25 cellular contexts compared by ENCODE assay signal in genomic region chr1:92728687-92729086, GRCh38. TPM values are rescaled to one million over a fixed set of nuclear protein-coding genes. Genes with fewer than 3 reads are reported as not detected.
A peak's percentile ranks its signal among the peaks of the same experiment; 100 is the strongest.
DNase-seq lines count a peak whose midpoint lies in the region; ATAC-seq, FAIRE-seq and TF ChIP-seq lines count a peak whose summit lies in the region.
"Had no signal": no experiment of that assay in that cellular context is flagged by ENCODE, and none has a peak within 500 bp of the region (broad histone marks: within the 10 kb centered on the region; RNA-seq: fewer than 3 reads in every experiment).

No MANE protein-coding gene starts in this region.

- TF ChIP-seq RAD21 in IMR-90 (IDR thresholded peaks at IDR 0.05; ENCODE audit: low read length): no peak

- H3K27me3 ChIP-seq in IMR-90 (ENCODE audit: control insufficient read depth, insufficient read depth, low read length): no peaks in the 10 kb centered on the region
- no peaks in the 10 kb centered on the region for H3K27me3 ChIP-seq in keratinocyte (ENCODE audit: control insufficient read depth, extremely low read depth, insufficient read depth, low read length)
- H3K27me3 ChIP-seq: colonic mucosa, right atrium auricular region, vagina had no signal

- no peak overlapping the region for H3K4me2 ChIP-seq in IMR-90 (ENCODE audit: low read depth, low read length)
- no peak overlapping the region for H3K4me2 ChIP-seq in keratinocyte (ENCODE audit: control insufficient read depth, extremely low read depth, insufficient read depth, low read depth, low read length)

- no peak overlapping the region for H3K14ac ChIP-seq in IMR-90 (replicated peaks; ENCODE audit: low read depth, low read length)

- H3K4me1 ChIP-seq in IMR-90 (ENCODE audit: control insufficient read depth, insufficient read depth, low read length) (peaks cover 1% of the 10 kb centered on the region; the same call in 1 of the 2 replicates), keratinocyte (ENCODE audit: control insufficient read depth, extremely low read depth, insufficient read depth, low read length) (peaks cover 7% of the 10 kb centered on the region)
- H3K4me1 ChIP-seq: colonic mucosa, right atrium auricular region, vagina had no signal

- FAIRE-seq in keratinocyte (lab: Jason Lieb, UNC): peak; percentile 43
- FAIRE-seq: endothelial cell of umbilical vein, G401.6, GM12892, islet of Langerhans had no signal

- no peak overlapping the region for H3K23ac ChIP-seq in IMR-90 (ENCODE audit: low read depth, low read length)

- H4K91ac ChIP-seq in IMR-90 (ENCODE audit: insufficient read depth, low read depth, low read length): no peak overlapping the region

- peaks cover 43% of the 10 kb centered on the region for H3K79me2 ChIP-seq in keratinocyte (ENCODE audit: control insufficient read depth, insufficient read depth, low read length)

- H4K5ac ChIP-seq in IMR-90 (ENCODE audit: low read depth, low read length): no peak overlapping the region

- no peak for TF ChIP-seq POLR2A in IMR-90 (IDR thresholded peaks at IDR 0.05; ENCODE audit: low read depth, low read length)

- H3K9me3 ChIP-seq in IMR-90 (ENCODE audit: control insufficient read depth, insufficient read depth, low read length) (no peaks in the 10 kb centered on the region), keratinocyte (ENCODE audit: control insufficient read depth, low read depth, low read length) (no peaks in the 10 kb centered on the region)
- H3K9me3 ChIP-seq: colonic mucosa, right atrium auricular region, vagina had no signal

- no peak overlapping the region for H4K8ac ChIP-seq in IMR-90 (ENCODE audit: low read depth in 2 of 2, low read length in 2 of 2)

- H3K18ac ChIP-seq in IMR-90 (ENCODE audit: low read depth, low read length): no peak overlapping the region

- TF ChIP-seq CTCF in AG10803 (conservative IDR thresholded peaks at IDR 0.05; ENCODE audit: low read length) (no peak), IMR-90 (conservative IDR thresholded peaks at IDR 0.05; ENCODE audit: low read depth, low read length) (no peak), keratinocyte (optimal IDR thresholded peaks at IDR 0.05 in 1 of 3, IDR thresholded peaks at IDR 0.05 in 1 of 3, conservative IDR thresholded peaks at IDR 0.05 in 1 of 3; ENCODE audit: extremely low read depth in 1 of 3, insufficient read depth in 2 of 3, low read length in 3 of 3) (no peak)

- no peaks in the 10 kb centered on the region; the same call in 1 of the 2 replicates for H4K20me1 ChIP-seq in IMR-90 (ENCODE audit: insufficient read depth, low read length)
- no peaks in the 10 kb centered on the region for H4K20me1 ChIP-seq in keratinocyte (ENCODE audit: control insufficient read depth, extremely low read depth, insufficient read depth, low read length)

- no peak overlapping the region for H3K9ac ChIP-seq in IMR-90 (ENCODE audit: low read depth, low read length)
- no peak overlapping the region for H3K9ac ChIP-seq in keratinocyte (ENCODE audit: control insufficient read depth, extremely low read depth, insufficient read depth, low read length)

- no peak overlapping the region for H2AFZ ChIP-seq in IMR-90 (replicated peaks; ENCODE audit: low read length, poor library complexity)
- H2AFZ ChIP-seq in keratinocyte (ENCODE audit: control insufficient read depth, low read length): no peak overlapping the region

- DNase-seq in AG10803 (ENCODE audit: low read depth) (peak; percentile 27), IMR-90 (peak; percentile 23), amniotic epithelial cell (ENCODE audit: low read depth) (peak; percentile 79), keratinocyte (ENCODE audit: low read depth, low spot score) (no peak), KBM-7 (no peak), NCI-H69 (lab: John Stamatoyannopoulos, UW) (no peak), NCI-H187 (lab: John Stamatoyannopoulos, UW) (no peak)
- DNase-seq: activated B cell treated with CpG ODN at 0.5 μM for 24 hours; aorta; colonic mucosa; COR-L47; H7; head of caudate nucleus; mesenchymal stem cell; MM.1S; NCI-H2081 treated with DMSO at 0.1 percent for 48 hours; stimulated activated CD4-positive, alpha-beta T cell treated with anti-CD3 and anti-CD28 coated beads, Interleukin-1b, Interleukin-23, amount 100 ng/mL, for 48 hours had no signal

- POLR2A ChIA-PET in IMR-90 (lab: Charles Lee; ENCODE audit: unreplicated experiment): no interaction called here

- WGBS in IMR-90 (ENCODE audit: extremely low coverage in 2 of 2, insufficient read length in 1 of 2), 2 experiments: 92% methylated on average over 2 of the region's 4 CpGs; no CpG with 5 or more reads in 1 of the 2 experiments

- H2AK9ac ChIP-seq in IMR-90 (replicated peaks; ENCODE audit: low read depth, low read length, poor library complexity): no peak overlapping the region

- H2AK5ac ChIP-seq in IMR-90 (ENCODE audit: low read depth, low read length): no peak overlapping the region

- H3K27ac ChIP-seq in IMR-90 (ENCODE audit: insufficient read depth, low read length) (no peak overlapping the region), keratinocyte (ENCODE audit: control insufficient read depth, insufficient read depth, low read length) (peak overlapping the region; percentile 70)
- H3K27ac ChIP-seq: colonic mucosa, right atrium auricular region, vagina had no signal

- intact Hi-C loops in IMR-90 (cut with micrococcal nuclease): no loop called here

- ATAC-seq in IMR-90 (ENCODE audit: low read depth) (0 out of 2 replicates have a peak, but pooled peaks have one; percentile 29), GM21515 (IDR thresholded peaks at IDR 0.05; ENCODE audit: unreplicated experiment) (no peak)
- ATAC-seq: Right ventricle myocardium inferior had no signal

- H3K36me3 ChIP-seq in IMR-90 (ENCODE audit: control insufficient read depth, insufficient read depth, low read length) (0 out of 2 replicates have a peak, but pooled peaks cover 4% of the 10 kb centered on the region), keratinocyte (ENCODE audit: control insufficient read depth in 2 of 2, extremely low read depth in 1 of 2, insufficient read depth in 2 of 2, low read length in 2 of 2) (no peaks in the 10 kb centered on the region)
- H3K36me3 ChIP-seq: colonic mucosa, vagina had no signal

- H3K4me3 ChIP-seq in AG10803 (ENCODE audit: low read length): no peak overlapping the region
- no peak overlapping the region for H3K4me3 ChIP-seq in IMR-90 (ENCODE audit: insufficient read depth, low read depth, low read length)
- no peak overlapping the region for H3K4me3 ChIP-seq in keratinocyte (ENCODE audit: control insufficient read depth in 2 of 3, extremely low read depth in 1 of 3, insufficient read depth in 2 of 3, low read depth in 1 of 3, low read length in 3 of 3)
- H3K4me3 ChIP-seq: colonic mucosa, right atrium auricular region, vagina had no signal

- CTCF ChIA-PET in IMR-90 (lab: Yijun Ruan, JAX): no interaction called here

- H2BK120ac ChIP-seq in IMR-90 (ENCODE audit: low read depth, low read length): no peak overlapping the region

- H2BK5ac ChIP-seq in IMR-90 (ENCODE audit: low read depth, low read length, poor library complexity, severe bottlenecking): no peak overlapping the region

- H3K4ac ChIP-seq in IMR-90 (ENCODE audit: low read depth, low read length): no peak overlapping the region

- no peak overlapping the region for H3K56ac ChIP-seq in IMR-90 (ENCODE audit: extremely low read depth, insufficient read depth, low read length)

- dilution Hi-C loops in IMR-90 (cut with HindIII; ENCODE audit: low sequenced_read_pairs, unreplicated experiment): no loop called here
- dilution Hi-C loops in keratinocyte (cut with MboI; ENCODE audit: extremely low pct_ligation_motif_present, low sequenced_read_pairs): no loop called here

- no peak overlapping the region for H2BK20ac ChIP-seq in IMR-90 (ENCODE audit: low read depth, low read length)

- no peak overlapping the region for H2BK15ac ChIP-seq in IMR-90 (ENCODE audit: low read depth, low read length)

- in situ Hi-C loops in IMR-90 (cut with MboI; ENCODE audit: low sequenced_read_pairs) (no loop called here), KBM-7 (cut with MboI; ENCODE audit: low pct_unique_long_range_greater_than_20kb, low sequenced_read_pairs) (no loop called here)

- H3K9me1 ChIP-seq in IMR-90 (ENCODE audit: insufficient read depth, low read length) (no peaks in the 10 kb centered on the region), keratinocyte (ENCODE audit: control insufficient read depth, extremely low read depth, insufficient read depth, low read length) (no peaks in the 10 kb centered on the region)

- H3K79me1 ChIP-seq in IMR-90 (ENCODE audit: low read depth in 1 of 2, low read length in 2 of 2): peaks cover 25 to 44% of the 10 kb centered on the region in 2 experiments

- no TSS peak for BruUV-seq in IMR-90 (replicated peaks; lab: Mats Ljungman, UMichigan)

TF ChIP-seq in IMR-90, 13 proteins besides CTCF, POLR2A, EP300 and RAD21:
- no peak for TF ChIP-seq USF2 (IDR thresholded peaks at IDR 0.05; ENCODE audit: low read depth, low read length)
- TF ChIP-seq CEBPB (IDR thresholded peaks at IDR 0.05; ENCODE audit: low read depth, low read length): peak; percentile 72
- TF ChIP-seq RCOR1 (IDR thresholded peaks at IDR 0.05; ENCODE audit: insufficient replicate concordance, low read length): no peak

RNA-seq across cellular contexts. Expression of gene EVI5, which starts 56.2 kb away (rescaled TPM):
- total RNA-seq in IMR-90 (2012; rRNA removed): 26.9 and 54.4 TPM in 2 replicates
- polyA plus RNA-seq in IMR-90 (2012; rRNA removed) (10.2 and 13.9 TPM in 2 replicates), keratinocyte (11.2 to 25.4 TPM (median 23.2 TPM) in 3 replicates)
- polyA plus RNA-seq in IMR-90 (2012; cell fraction: cytosol; rRNA removed): 2.6 and 3.4 TPM in 2 replicates
- polyA plus RNA-seq in IMR-90 (2012; cell fraction: nucleus; rRNA removed; ENCODE audit: low replicate concordance): 1.7 and 10.9 TPM in 2 replicates
- 231 TPM for polyA plus RNA-seq in keratinocyte (2011; ENCODE audit: low read depth)
- polyA plus RNA-seq in keratinocyte (2011; cell fraction: cytosol; rRNA removed): 12.5 and 18.7 TPM in 2 replicates
- polyA plus RNA-seq in keratinocyte (2011; cell fraction: nucleus; rRNA removed): 17.6 and 22.9 TPM in 2 replicates
- polyA plus RNA-seq in keratinocyte (2012; ENCODE audit: low replicate concordance): 8.4 and 23.4 TPM in 2 replicates
- polyA minus RNA-seq in keratinocyte: 7.9 to 28.7 TPM (median 10.5 TPM) in 3 replicates
- polyA minus RNA-seq in keratinocyte (2011; cell fraction: cytosol; rRNA and poly(A)+ RNA removed): 54.3 TPM
- polyA minus RNA-seq in keratinocyte (2011; cell fraction: nucleus; rRNA and poly(A)+ RNA removed): 36.1 and 68.0 TPM in 2 replicates

Comparison
In these comparisons a context has a peak if more than half of its experiments do, and no peak if none do; other contexts are left out.
1. DNase-seq: peak in AG10803 (single experiment), IMR-90 (single experiment) and amniotic epithelial cell (single experiment); none in keratinocyte (single experiment), KBM-7 (single experiment), NCI-H69 (single experiment) and NCI-H187 (0 of 2).